8 cellular contexts compared by ENCODE assay signal in genomic region chr5:91383027-91383955, GRCh38. TPM values are rescaled to one million over a fixed set of nuclear protein-coding genes. Genes with fewer than 3 reads are reported as not detected.
DNase-seq lines count a peak whose midpoint lies in the region; ATAC-seq and TF ChIP-seq lines count a peak whose summit lies in the region.

TSS of gene ARRDC3 (minus strand) at chr5:91383317. CDS start at chr5:91383092, 225 bp downstream.

- H3K4me3 Mint-ChIP-seq in natural killer cell treated with Interleukin-12 subunit alpha and Interleukin-12 subunit beta and Interleukin-15 and Interleukin-18, amount 100 ng/mL, for 72 hours = peak within 1 kb of the TSS; percentile 93

- DNase-seq in EL (peak; percentile 97), H4 (ENCODE audit: low spot score) (peak; percentile 96), LNCaP clone FGC (ENCODE audit: low read depth) (peak; percentile 86), fibroblast of peridontal ligament (ENCODE audit: extremely low read depth) (peak; percentile 95)
- DNase-seq in activated T-helper 9 cell treated with anti-CD3 and anti-CD28 coated beads, Interleukin-2, amount 50 U/mL, for 16 hours (ENCODE audit: low read depth) = peak; percentile 92
- DNase-seq in natural killer cell treated with Interleukin-12 subunit alpha and Interleukin-12 subunit beta and Interleukin-15 and Interleukin-18, amount 100 ng/mL, for 72 hours (ENCODE audit: low spot score) = peak; percentile 98
- peak; percentile 93 for DNase-seq in stimulated activated naive CD4-positive, alpha-beta T cell treated with Interleukin-2 at 50 U/mL for 16 hours (lab: John Stamatoyannopoulos, UW)

- ATAC-seq in natural killer cell treated with Interleukin-12 subunit alpha and Interleukin-12 subunit beta and Interleukin-15 and Interleukin-18, amount 100 ng/mL, for 72 hours = peak; percentile 71 to 77

- no peaks in the 10 kb centered on the region for H3K36me3 Mint-ChIP-seq in natural killer cell treated with Interleukin-12 subunit alpha and Interleukin-12 subunit beta and Interleukin-15 and Interleukin-18, amount 100 ng/mL, for 72 hours

- peak within 1 kb of the TSS; percentile 89 to 94 for H3K27ac Mint-ChIP-seq in natural killer cell treated with Interleukin-12 subunit alpha and Interleukin-12 subunit beta and Interleukin-15 and Interleukin-18, amount 100 ng/mL, for 72 hours

- no peaks in the 10 kb centered on the region for H3K27me3 Mint-ChIP-seq in natural killer cell treated with Interleukin-12 subunit alpha and Interleukin-12 subunit beta and Interleukin-15 and Interleukin-18, amount 100 ng/mL, for 72 hours

- TF ChIP-seq POLR2A in Raji (IDR thresholded peaks at IDR 0.05; ENCODE audit: insufficient read depth, low read depth, low read length) = peak; percentile 98

- no peak for TF ChIP-seq CTCF in LNCaP clone FGC (IDR thresholded peaks at IDR 0.05; ENCODE audit: control insufficient read depth, extremely low read depth, insufficient read depth)

- H3K4me1 Mint-ChIP-seq in natural killer cell treated with Interleukin-12 subunit alpha and Interleukin-12 subunit beta and Interleukin-15 and Interleukin-18, amount 100 ng/mL, for 72 hours (ENCODE audit: low read depth in 2 of 2) = peaks cover 25% of the 10 kb centered on the region in 2 donors

- no peaks in the 10 kb centered on the region for H3K9me3 Mint-ChIP-seq in natural killer cell treated with Interleukin-12 subunit alpha and Interleukin-12 subunit beta and Interleukin-15 and Interleukin-18, amount 100 ng/mL, for 72 hours

- peak within 1 kb of the TSS; percentile 95 for H3K4me3 ChIP-seq in LNCaP clone FGC (ENCODE audit: low read depth, low read length)

RNA-seq across cellular contexts. Expression of gene ARRDC3, which starts in this region (rescaled TPM):
- 50.6 and 53.5 TPM in 2 replicates for total RNA-seq in H4 (2014; rRNA removed; shearing (Covaris generic))
- 10 to 100 TPM; 30.4 to 31.9 TPM for total RNA-seq in natural killer cell treated with Interleukin-12 subunit alpha and Interleukin-12 subunit beta and Interleukin-15 and Interleukin-18, amount 100 ng/mL, for 72 hours

Comparison
In these comparisons a context has a peak if more than half of its experiments do, and no peak if none do; other contexts are left out.
1. Peak in every context shown above with its lines: DNase-seq, ATAC-seq and H3K4me3 ChIP-seq.